In the genomic region with DNA sequence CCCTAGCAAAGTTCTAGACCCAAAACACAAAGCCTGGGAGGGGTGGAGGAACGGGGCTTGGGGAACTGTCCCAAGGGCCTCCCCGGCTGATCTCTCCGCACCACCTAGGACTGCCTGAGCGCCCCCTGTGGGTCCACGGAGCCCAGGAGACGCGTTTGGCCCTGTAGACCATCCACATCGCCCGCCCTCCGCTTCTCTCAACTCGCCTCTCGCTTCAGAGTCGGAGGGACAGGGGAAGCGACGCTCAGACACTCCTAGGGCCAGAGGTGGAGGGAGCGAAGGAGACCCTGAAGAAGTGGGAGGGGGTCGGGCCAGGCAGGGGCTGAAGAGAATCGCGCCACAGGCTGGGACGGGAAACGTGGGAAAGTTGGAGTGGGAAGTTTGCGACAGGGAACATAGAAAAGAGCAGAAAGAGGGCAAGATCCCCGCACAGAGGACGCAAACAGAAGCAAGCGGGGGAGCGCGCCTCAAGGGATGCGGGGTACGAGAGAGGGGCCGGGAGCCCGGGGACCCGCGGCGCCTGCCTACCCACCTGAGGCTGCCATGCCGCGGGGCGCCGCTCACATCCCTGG, we compare ENCODE assay signal across 9 cellular contexts. TPM values are rescaled to one million over a fixed set of nuclear protein-coding genes. Genes with fewer than 3 reads are reported as not detected.
A peak's percentile ranks its signal among the peaks of the same experiment; 100 is the strongest.
DNase-seq lines count a peak whose midpoint lies in the region; ATAC-seq, FAIRE-seq and TF ChIP-seq lines count a peak whose summit lies in the region.
"Had no signal": no experiment of that assay in that cellular context is flagged by ENCODE, and none has a peak within 500 bp of the region (broad histone marks: within the 10 kb centered on the region; RNA-seq: fewer than 3 reads in every experiment).

No MANE protein-coding gene starts in this region.

- in situ Hi-C loops in transverse colon (cut with MboI; ENCODE audit: low pct_ligation_motif_present in 1 of 4, low pct_unique_long_range_greater_than_20kb in 1 of 4, low sequenced_read_pairs in 3 of 4), result no loop called here

- H3K9me3 ChIP-seq in pancreas (no peaks in the 10 kb centered on the region), transverse colon (no peaks in the 10 kb centered on the region)

- TF ChIP-seq CTCF in GM12864 (IDR thresholded peaks at IDR 0.05; ENCODE audit: low read depth, low read length, missing control alignments) (peak; percentile 90), pancreas (IDR thresholded peaks at IDR 0.05) (peak; percentile 25 to 48 (median 37)), transverse colon (IDR thresholded peaks at IDR 0.05) (peak; percentile 34 to 56 (median 55))

- H3K36me3 ChIP-seq in pancreas, result no peaks in the 10 kb centered on the region
- no peaks in the 10 kb centered on the region for H3K36me3 ChIP-seq in transverse colon

- H3K4me1 ChIP-seq in pancreas (peaks cover 0 to 18% (median 17%) of the 10 kb centered on the region in 3 donors), transverse colon (peaks cover 0 to 21% (median 4%) of the 10 kb centered on the region in 4 donors)

- DNase-seq in GM12864 (ENCODE audit: low read depth), result no peak
- DNase-seq in NCI-H510A treated with DMSO at 0.1 percent for 48 hours (lab: John Stamatoyannopoulos, UW), result peak; percentile 40
- DNase-seq in activated T-cell treated with anti-CD3 and anti-CD28 coated beads, Interleukin-2, amount 50 U/mL, for 1 hour, result peak; percentile 58
- DNase-seq in glomerular visceral epithelial cell (ENCODE audit: extremely low spot score), result peak; percentile 50
- peak; percentile 74 to 91 (median 80) for DNase-seq in pancreas
- peak; percentile 83 for DNase-seq in transverse colon
- DNase-seq in HPDE6-E6E7 (ENCODE audit: extremely low spot score), result no peak

- peak; percentile 44 for ATAC-seq in HG02588 (IDR thresholded peaks at IDR 0.05; ENCODE audit: unreplicated experiment)
- peak; percentile 80 to 88 (median 82) for ATAC-seq in pancreas

- no peak for TF ChIP-seq POLR2A in transverse colon (IDR thresholded peaks at IDR 0.05)

- no peaks in the 10 kb centered on the region for H3K27me3 ChIP-seq in pancreas
- H3K27me3 ChIP-seq in transverse colon, result no peaks in the 10 kb centered on the region

- intact Hi-C loops in pancreas (cut with DNase I) (loop anchor here in 2 of 3 donors (5.0 to 10.0 kb wide), 2 partner anchors 65 to 83 kb away; no protein-coding TSS in a partner anchor), transverse colon (cut with DNase I; ENCODE audit: low total_unique reads) (no loop called here)

- H3K27ac ChIP-seq in pancreas (peak overlapping the region; percentile 52 to 89 (median 68)), transverse colon (peak overlapping the region; percentile 70 to 78 (median 73))

- H3K4me3 ChIP-seq in GM12864 (ENCODE audit: low read depth, low read length), result peak overlapping the region; percentile 78
- peak overlapping the region; percentile 40 to 72 (median 65) for H3K4me3 ChIP-seq in pancreas
- H3K4me3 ChIP-seq in transverse colon, result peak overlapping the region; percentile 37 to 71 (median 58)

- WGBS in pancreas, 2 donors, result 1% methylated on average over 22 to 38 of the region's 38 CpGs
- 0 to 7% methylated on average over 8 to 35 of the region's 38 CpGs for WGBS in transverse colon (ENCODE audit: low coverage in 1 of 2), 2 donors

- no peak for FAIRE-seq in pancreas (lab: Jason Lieb, UNC)
- FAIRE-seq: colon had no signal

- TF ChIP-seq EP300 in transverse colon (IDR thresholded peaks at IDR 0.05; ENCODE audit: low read depth), result no peak

RNA-seq across cellular contexts. Expression of gene PIK3AP1, which starts 0.4 kb away (rescaled TPM):
- total RNA-seq in pancreas (10 to 100 TPM; 15.0 to 71.0 (median 32.0) TPM), transverse colon (10 to 100 TPM in 3 of 4 donors, 1 to 10 TPM in 1; 6.4 to 42.6 (median 16.3) TPM)
- 10 to 100 TPM; 15.7 to 16.2 TPM for polyA plus RNA-seq in pancreas

Comparison
In these comparisons a context has a peak if more than half of its experiments do, and no peak if none do; other contexts are left out.
1. DNase-seq: peak in NCI-H510A treated with DMSO at 0.1 percent for 48 hours (single experiment), activated T-cell treated with anti-CD3 and anti-CD28 coated beads, Interleukin-2, amount 50 U/mL, for 1 hour (single experiment), glomerular visceral epithelial cell (single experiment), pancreas (6 of 6) and transverse colon (single experiment); none in GM12864 (single experiment) and HPDE6-E6E7 (single experiment).
2. CTCF ChIP-seq: peak in every context shown above with its lines; median percentile 90 in GM12864; 55 in transverse colon; 37 in pancreas.
3. Peak in every context shown above with its lines, with median percentiles within 50 percentile points of each other: H3K4me3 ChIP-seq.